Comparison of ENCODE assay signal across 8 cellular contexts in the genomic region with DNA sequence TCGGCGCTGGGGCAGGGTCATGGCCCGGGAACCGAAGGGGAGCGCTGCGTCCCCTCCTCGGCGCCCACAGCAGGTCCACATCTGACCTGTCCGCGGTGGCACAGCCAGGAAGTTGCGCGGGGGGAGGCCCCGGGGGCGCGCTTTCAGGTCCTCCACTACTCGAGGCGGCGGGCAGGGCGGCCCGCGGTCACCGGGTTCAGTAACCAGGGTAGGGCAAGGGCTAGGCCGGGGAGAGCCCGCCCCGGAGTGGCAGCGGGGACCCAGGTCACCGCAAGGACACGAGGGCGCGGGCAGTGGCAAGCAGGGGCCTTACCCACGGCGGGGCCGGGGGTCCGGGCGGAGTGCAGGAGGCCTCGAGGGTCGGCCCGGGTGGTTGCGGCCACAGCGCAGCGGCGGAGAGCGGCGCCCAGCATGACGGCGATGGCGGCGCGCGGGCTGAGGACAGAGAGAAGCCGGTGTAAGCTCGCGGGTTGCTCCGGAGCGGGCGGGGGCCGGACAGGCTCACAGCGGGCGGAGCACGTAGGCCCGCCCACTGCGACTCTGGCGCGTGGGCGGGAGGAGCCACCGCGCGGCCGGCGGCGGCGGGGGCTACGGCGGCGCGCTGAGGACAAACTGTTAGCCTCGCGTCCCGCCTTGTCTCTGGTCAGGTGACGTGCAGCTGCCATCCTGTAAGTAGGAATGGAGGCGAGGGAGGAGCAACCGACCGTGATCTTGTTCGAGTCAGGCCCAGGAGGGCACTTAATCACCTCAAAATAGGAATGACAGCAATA. TPM values are rescaled to one million over a fixed set of nuclear protein-coding genes. Genes with fewer than 3 reads are reported as not detected.
DNase-seq lines count a peak whose midpoint lies in the region; ATAC-seq, FAIRE-seq and TF ChIP-seq lines count a peak whose summit lies in the region.

Gene COX5A (minus strand): TSS at position 472 of the 770 bp plus-strand sequence. CDS start 59 bp downstream, at position 413.

- H3K27me3 ChIP-seq in parathyroid adenoma (ENCODE audit: control insufficient read depth, insufficient read depth, low read length), result no peaks in the 10 kb centered on the region
- no peaks in the 10 kb centered on the region for H3K27me3 ChIP-seq in tibial artery

- TF ChIP-seq CTCF in parathyroid adenoma (IDR thresholded peaks at IDR 0.05) (no peak), tibial artery (IDR thresholded peaks at IDR 0.05) (peak in 1 of 2 experiments; percentile 19)

- H3K79me2 ChIP-seq in parathyroid adenoma, result peaks cover 15% of the 10 kb centered on the region

- TF ChIP-seq POLR2A in GM12891 (IDR thresholded peaks at IDR 0.05; ENCODE audit: low read depth, low read length), result peak; percentile 78

- FAIRE-seq in GM12891 (lab: Jason Lieb, UNC), result peak; percentile 98

- H3K4me3 ChIP-seq in parathyroid adenoma (ENCODE audit: low read depth, low read length) (peak within 1 kb of the TSS; percentile 97), tibial artery (peak within 1 kb of the TSS; percentile 95 to 100)

- H3K9ac ChIP-seq in parathyroid adenoma, result peak within 1 kb of the TSS; percentile 67

- no peaks in the 10 kb centered on the region for H3K4me1 ChIP-seq in parathyroid adenoma
- peaks cover 0 to 30% (median 14%) of the 10 kb centered on the region in 4 donors for H3K4me1 ChIP-seq in tibial artery

- peak within 1 kb of the TSS; percentile 94 for H2AFZ ChIP-seq in parathyroid adenoma

- H3K4me2 ChIP-seq in parathyroid adenoma (ENCODE audit: low read length), result peak within 1 kb of the TSS; percentile 80

- ATAC-seq in HG02763 (IDR thresholded peaks at IDR 0.05; ENCODE audit: unreplicated experiment) (peak; percentile 91), Right ventricle myocardium inferior (peak; percentile 99)

- H3K27ac ChIP-seq in parathyroid adenoma, result peak within 1 kb of the TSS; percentile 97
- H3K27ac ChIP-seq in tibial artery, result peak within 1 kb of the TSS; percentile 98

- DNase-seq in GM12891 (ENCODE audit: insufficient read length, low spot score), result peak; percentile 80
- peak; percentile 68 for DNase-seq in NCI-H128 (lab: John Stamatoyannopoulos, UW; ENCODE audit: unreplicated experiment)
- DNase-seq in SW 1271 (lab: John Stamatoyannopoulos, UW), result peak; percentile 90 to 96
- peak; percentile 78 for DNase-seq in activated naive CD8-positive, alpha-beta T cell treated with anti-CD3 and anti-CD28 coated beads, Interleukin-2, amount 50 U/mL, for 16 hours (ENCODE audit: low read depth, low spot score)
- peak; percentile 97 for DNase-seq in Right ventricle myocardium inferior (ENCODE audit: missing footprints)
- peak; percentile 96 to 97 for DNase-seq in tibial artery

- H3K36me3 ChIP-seq in parathyroid adenoma (ENCODE audit: control insufficient read depth, insufficient read depth, low read length), result no peaks in the 10 kb centered on the region
- no peaks in the 10 kb centered on the region for H3K36me3 ChIP-seq in tibial artery

- H3K9me3 ChIP-seq in parathyroid adenoma (ENCODE audit: control insufficient read depth, low read length), result no peaks in the 10 kb centered on the region
- H3K9me3 ChIP-seq in tibial artery, result no peaks in the 10 kb centered on the region

- intact Hi-C loops in Right ventricle myocardium inferior (cut with DNase I) (loop anchor here (2.0 kb wide), 1 partner anchor 31 kb away; the partner anchor contains the start of gene FAM219B), tibial artery (cut with DNase I; ENCODE audit: low total_unique reads) (no loop called here)

TF ChIP-seq in GM12891, 5 proteins besides CTCF, POLR2A, EP300 and RAD21:
- TF ChIP-seq POLR2AphosphoS5 (IDR thresholded peaks at IDR 0.05; ENCODE audit: low read depth, low read length), result peak; percentile 69
- TF ChIP-seq POU2F2 (IDR thresholded peaks at IDR 0.05; ENCODE audit: low read depth, low read length), result no peak
- TF ChIP-seq PAX5 (IDR thresholded peaks at IDR 0.05; ENCODE audit: insufficient read depth, low read length, severe bottlenecking), result peak; percentile 80

RNA-seq across cellular contexts. Expression of gene COX5A, which starts in this region (rescaled TPM):
- polyA plus RNA-seq in GM12891 (2012; ENCODE audit: low read depth, missing spikeins), result 564 TPM
- 1,490 TPM for total RNA-seq in Right ventricle myocardium inferior

Comparison
In these comparisons a context has a peak if more than half of its experiments do, and no peak if none do; other contexts are left out.
1. Peak in every context shown above with its lines: DNase-seq, ATAC-seq, H3K4me3 ChIP-seq and H3K27ac ChIP-seq.